In genomic region chr2:105744909-105745853, GRCh38 we compare ENCODE assay signal across 1 cellular context.
TF ChIP-seq lines count a peak whose summit lies in the region.

NCK2 (plus strand) TSS chr2:105744912; CDS start chr2:105855064, 110,152 bp downstream.

TF ChIP-seq in HepG2, 621 proteins besides CTCF, POLR2A, EP300 and RAD21 (continued from another document and continues in another):
- TF ChIP-seq ZBTB40 (IDR thresholded peaks at IDR 0.05): no peak
- TF ChIP-seq ZBTB40 (CRISPR knock-in tag; IDR thresholded peaks at IDR 0.05): peak; percentile 39; the same call in 1 of the 2 replicates
- no peak for TF ChIP-seq ZNF253 (CRISPR knock-in tag; IDR thresholded peaks at IDR 0.05; ENCODE audit: borderline replicate concordance)
- TF ChIP-seq TEAD2 (CRISPR knock-in tag; IDR thresholded peaks at IDR 0.05): no peak
- no peak for TF ChIP-seq RXRB (CRISPR knock-in tag; IDR thresholded peaks at IDR 0.05; ENCODE audit: borderline replicate concordance)
- TF ChIP-seq ZBTB33 (CRISPR knock-in tag; IDR thresholded peaks at IDR 0.05): no peak
- no peak for TF ChIP-seq MIER2 (CRISPR knock-in tag; IDR thresholded peaks at IDR 0.05)
- no peak for TF ChIP-seq RORA (CRISPR knock-in tag; IDR thresholded peaks at IDR 0.05)
- peak; percentile 50; the same call in 1 of the 2 replicates for TF ChIP-seq ZNF574 (CRISPR knock-in tag; IDR thresholded peaks at IDR 0.05)
- TF ChIP-seq HNF4A (CRISPR knock-in tag; IDR thresholded peaks at IDR 0.05): no peak
- TF ChIP-seq KDM1A (CRISPR knock-in tag; IDR thresholded peaks at IDR 0.05): no peak
- TF ChIP-seq ZNF296 (CRISPR knock-in tag; conservative IDR thresholded peaks at IDR 0.05): 0 out of 2 replicates have a peak, but pooled peaks have one; percentile 55
- TF ChIP-seq KLF15 (CRISPR knock-in tag; IDR thresholded peaks at IDR 0.05; ENCODE audit: borderline replicate concordance): no peak
- TF ChIP-seq ZNF577 (CRISPR knock-in tag; IDR thresholded peaks at IDR 0.05; ENCODE audit: borderline replicate concordance, low read depth): no peak
- TF ChIP-seq SRSF4 (IDR thresholded peaks at IDR 0.05; ENCODE audit: low read depth, low read length, poor library complexity, severe bottlenecking): no peak
- TF ChIP-seq PRDM10 (CRISPR knock-in tag; IDR thresholded peaks at IDR 0.05; ENCODE audit: low read depth): no peak
- TF ChIP-seq SP4 (CRISPR knock-in tag; IDR thresholded peaks at IDR 0.05): peak; percentile 23; the same call in 1 of the 2 replicates
- no peak for TF ChIP-seq RARG (CRISPR knock-in tag; IDR thresholded peaks at IDR 0.05; ENCODE audit: low read depth)
- TF ChIP-seq ZSCAN30 (CRISPR knock-in tag; IDR thresholded peaks at IDR 0.05): no peak
- no peak; the same call in 1 of the 2 replicates for TF ChIP-seq ZNF773 (CRISPR knock-in tag; IDR thresholded peaks at IDR 0.05; ENCODE audit: borderline replicate concordance)
- TF ChIP-seq DDIT3 (CRISPR knock-in tag; IDR thresholded peaks at IDR 0.05): no peak
- TF ChIP-seq ZNF20 (CRISPR knock-in tag; IDR thresholded peaks at IDR 0.05): no peak
- TF ChIP-seq ZSCAN21 (CRISPR knock-in tag; IDR thresholded peaks at IDR 0.05; ENCODE audit: borderline replicate concordance): 0 out of 2 replicates have a peak, but pooled peaks have one; percentile 13
- TF ChIP-seq ZNF687 (CRISPR knock-in tag; IDR thresholded peaks at IDR 0.05): peak; percentile 64
- TF ChIP-seq PRDM15 (CRISPR knock-in tag; IDR thresholded peaks at IDR 0.05): no peak
- no peak for TF ChIP-seq RFX5 (IDR thresholded peaks at IDR 0.05; ENCODE audit: low read depth, low read length)
